1 cellular context compared by ENCODE assay signal in the genomic region with DNA sequence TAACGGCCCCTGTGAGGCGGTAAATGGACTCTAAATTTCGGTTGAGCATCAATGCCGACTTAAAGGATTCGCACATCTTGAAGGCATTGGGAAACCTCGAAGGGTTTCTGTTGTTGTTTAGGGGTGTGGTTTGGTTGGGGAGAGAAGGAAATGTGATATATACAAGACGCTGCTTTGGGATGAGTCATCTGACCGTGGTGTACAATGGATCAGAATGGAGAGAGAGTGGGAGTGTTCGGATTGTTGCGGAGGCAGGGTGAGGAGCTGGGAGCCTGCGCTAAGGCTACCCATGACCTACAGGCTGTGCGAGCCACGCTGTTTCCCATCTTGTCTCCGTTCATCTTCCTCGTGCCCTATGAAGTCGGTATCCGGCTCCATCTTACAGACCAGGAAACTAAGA.
TF ChIP-seq lines count a peak whose summit lies in the region.

No MANE protein-coding gene starts in this region.

TF ChIP-seq in SK-N-SH treated with all-trans-retinoic acid at 6 μM for 48 hours, 23 proteins besides CTCF, POLR2A, EP300 and RAD21 (continued from another document):
- TF ChIP-seq, protein P1, sequence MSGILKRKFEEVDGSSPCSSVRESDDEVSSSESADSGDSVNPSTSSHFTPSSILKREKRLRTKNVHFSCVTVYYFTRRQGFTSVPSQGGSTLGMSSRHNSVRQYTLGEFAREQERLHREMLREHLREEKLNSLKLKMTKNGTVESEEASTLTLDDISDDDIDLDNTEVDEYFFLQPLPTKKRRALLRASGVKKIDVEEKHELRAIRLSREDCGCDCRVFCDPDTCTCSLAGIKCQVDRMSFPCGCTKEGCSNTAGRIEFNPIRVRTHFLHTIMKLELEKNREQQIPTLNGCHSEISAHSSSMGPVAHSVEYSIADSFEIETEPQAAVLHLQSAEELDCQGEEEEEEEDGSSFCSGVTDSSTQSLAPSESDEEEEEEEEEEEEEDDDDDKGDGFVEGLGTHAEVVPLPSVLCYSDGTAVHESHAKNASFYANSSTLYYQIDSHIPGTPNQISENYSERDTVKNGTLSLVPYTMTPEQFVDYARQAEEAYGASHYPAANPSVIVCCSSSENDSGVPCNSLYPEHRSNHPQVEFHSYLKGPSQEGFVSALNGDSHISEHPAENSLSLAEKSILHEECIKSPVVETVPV (CRISPR knock-in tag; IDR thresholded peaks at IDR 0.05): no peak
- TF ChIP-seq ZFP30 (CRISPR knock-in tag; IDR thresholded peaks at IDR 0.05) (no peak), ARNTL (CRISPR knock-in tag; IDR thresholded peaks at IDR 0.05; ENCODE audit: borderline replicate concordance, low read depth) (no peak), TOX (CRISPR knock-in tag; IDR thresholded peaks at IDR 0.05; ENCODE audit: borderline replicate concordance) (no peak), TCF4 (CRISPR knock-in tag; IDR thresholded peaks at IDR 0.05; ENCODE audit: borderline replicate concordance) (no peak), PPARA (CRISPR knock-in tag; IDR thresholded peaks at IDR 0.05; ENCODE audit: borderline replicate concordance) (no peak), ESRRG (CRISPR knock-in tag; IDR thresholded peaks at IDR 0.05) (no peak), OSR1 (CRISPR knock-in tag; IDR thresholded peaks at IDR 0.05) (no peak), ZNF8 (CRISPR knock-in tag; IDR thresholded peaks at IDR 0.05) (no peak), RARB (CRISPR knock-in tag; IDR thresholded peaks at IDR 0.05) (no peak), BACH2 (CRISPR knock-in tag; IDR thresholded peaks at IDR 0.05; ENCODE audit: borderline replicate concordance) (no peak), ZNF70 (CRISPR knock-in tag; IDR thresholded peaks at IDR 0.05) (no peak), ZC3H10 (CRISPR knock-in tag; IDR thresholded peaks at IDR 0.05) (no peak), ZFP3 (CRISPR knock-in tag; IDR thresholded peaks at IDR 0.05) (no peak)
